ENCODE assay signal across 7 cellular contexts in the genomic region with DNA sequence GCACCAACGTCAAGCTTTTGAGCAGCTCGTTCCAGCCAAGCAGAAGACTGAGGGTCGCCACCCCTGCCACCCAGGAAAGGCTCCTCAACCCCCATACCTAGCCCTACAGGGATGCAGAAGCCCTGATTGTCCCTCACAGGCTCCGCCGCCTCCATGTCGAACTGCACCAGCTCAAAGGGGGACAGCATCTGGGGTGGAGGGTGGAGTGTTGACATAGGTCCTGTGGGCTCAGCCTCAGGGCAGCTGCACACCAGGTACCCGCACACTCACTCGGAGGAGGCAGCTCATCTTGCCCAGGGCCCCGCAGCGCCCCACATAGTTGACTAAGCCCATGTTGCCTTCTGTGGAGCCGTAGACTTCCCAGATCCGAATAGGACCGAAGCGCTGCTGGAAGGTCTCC. TPM values are rescaled to one million over a fixed set of nuclear protein-coding genes. Genes with fewer than 3 reads are reported as not detected.
DNase-seq lines count a peak whose midpoint lies in the region; ATAC-seq and TF ChIP-seq lines count a peak whose summit lies in the region.
"Had no signal": no experiment of that assay in that cellular context is flagged by ENCODE, and none has a peak within 500 bp of the region (broad histone marks: within the 10 kb centered on the region; RNA-seq: fewer than 3 reads in every experiment).

No MANE protein-coding gene starts in this region.

- H3K4me1 ChIP-seq in heart right ventricle, result peaks cover 2 to 29% (median 18%) of the 10 kb centered on the region in 9 donors
- H3K4me1 ChIP-seq in subcutaneous abdominal adipose tissue (ENCODE audit: control insufficient read depth in 5 of 5, insufficient read depth in 5 of 5, low read length in 5 of 5), result peaks cover 4 to 23% (median 21%) of the 10 kb centered on the region in 5 donors

- H3K27ac ChIP-seq in heart right ventricle (peak overlapping the region in 3 of 10 donors; percentile 77 to 92 (median 88)), subcutaneous abdominal adipose tissue (ENCODE audit: low read depth, low read length) (no peak overlapping the region)

- TF ChIP-seq CTCF in heart right ventricle (IDR thresholded peaks at IDR 0.05) (no peak), fibroblast of mammary gland (conservative IDR thresholded peaks at IDR 0.05; ENCODE audit: control insufficient read depth, insufficient read depth, low read depth, low read length) (no peak)

- DNase-seq in heart right ventricle, result no peak
- no peak for DNase-seq in cardiac septum (ENCODE audit: low spot score)
- no peak for DNase-seq in fibroblast of mammary gland (ENCODE audit: low read depth)
- no peak for DNase-seq in putamen (ENCODE audit: low spot score)
- DNase-seq: stimulated activated CD4-positive, alpha-beta T cell treated with anti-CD3 and anti-CD28 coated beads, Interleukin-12 subunit alpha, Interleukin-12 subunit beta, amount 100 ng/mL, for 4 hours had no signal

- 91 to 95% methylated on average over 14 of the region's 14 CpGs for WGBS in heart right ventricle, 2 donors

- H3K27me3 ChIP-seq in heart right ventricle (no peaks in the 10 kb centered on the region), subcutaneous abdominal adipose tissue (ENCODE audit: control insufficient read depth in 5 of 5, insufficient read depth in 4 of 5, low read length in 5 of 5) (no peaks in the 10 kb centered on the region)

- no peaks in the 10 kb centered on the region for H3K36me3 ChIP-seq in heart right ventricle
- no peaks in the 10 kb centered on the region for H3K36me3 ChIP-seq in subcutaneous abdominal adipose tissue (ENCODE audit: control insufficient read depth in 5 of 5, insufficient read depth in 5 of 5, low read length in 5 of 5)

- no peak overlapping the region for H3K9ac ChIP-seq in subcutaneous abdominal adipose tissue (ENCODE audit: low read length in 5 of 5)

- ATAC-seq in heart right ventricle (no peak), GM19035 (IDR thresholded peaks at IDR 0.05; ENCODE audit: unreplicated experiment) (no peak)

- intact Hi-C loops in heart right ventricle (cut with DNase I) (no loop called here), cardiac septum (cut with DNase I) (no loop called here)

- H3K4me3 ChIP-seq in heart right ventricle, result peak overlapping the region in 9 of 10 donors; percentile 50 to 74 (median 62)
- H3K4me3 ChIP-seq in fibroblast of mammary gland (ENCODE audit: control insufficient read depth, low read depth, low read length), result peak overlapping the region; percentile 50
- H3K4me3 ChIP-seq in subcutaneous abdominal adipose tissue (ENCODE audit: low read depth in 1 of 5, low read length in 5 of 5), result peak overlapping the region; percentile 64 to 88 (median 79)

- no peaks in the 10 kb centered on the region for H3K9me3 ChIP-seq in heart right ventricle
- no peaks in the 10 kb centered on the region for H3K9me3 ChIP-seq in subcutaneous abdominal adipose tissue (ENCODE audit: control insufficient read depth in 5 of 5, low read length in 5 of 5)

RNA-seq across cellular contexts. Expression of gene SLC27A5, which starts 11.6 kb away (rescaled TPM):
- total RNA-seq in heart right ventricle (1 to 10 TPM; 2.2 to 4.9 (median 3.9) TPM), cardiac septum (2.0 TPM)
- polyA plus RNA-seq in heart right ventricle, result 1 to 10 TPM; 7.4 to 7.9 TPM

RNA-seq across cellular contexts. Expression of gene ZBTB45, which starts 19.4 kb away (rescaled TPM):
- total RNA-seq in heart right ventricle, result 10 to 100 TPM in 5 of 10 donors, 1 to 10 TPM in 5; 7.7 to 13.3 (median 9.7) TPM
- 1 to 10 TPM; 7.1 to 8.7 TPM for polyA plus RNA-seq in heart right ventricle
- total RNA-seq in cardiac septum, result 13.8 TPM

RNA-seq across cellular contexts. Expression of gene ZNF446, which starts 24.1 kb away (rescaled TPM):
- 1 to 10 TPM; 4.2 to 7.0 (median 5.1) TPM for total RNA-seq in heart right ventricle
- polyA plus RNA-seq in heart right ventricle, result 10 to 100 TPM in 1 of 2 donors, 1 to 10 TPM in 1; 7.1 to 11.1 TPM
- 5.8 TPM for total RNA-seq in cardiac septum

RNA-seq across cellular contexts. Expression of gene ZNF324, which starts 33.4 kb away (rescaled TPM):
- 1 to 10 TPM; 3.8 to 6.1 (median 5.1) TPM for total RNA-seq in heart right ventricle
- 1 to 10 TPM; 2.6 to 4.0 TPM for polyA plus RNA-seq in heart right ventricle
- 5.1 TPM for total RNA-seq in cardiac septum

RNA-seq across cellular contexts. Expression of gene TRIM28, which starts 43.6 kb away (rescaled TPM):
- total RNA-seq in heart right ventricle, result 100 to 1,000 TPM; 121 to 163 (median 150) TPM
- polyA plus RNA-seq in heart right ventricle, result 100 to 1,000 TPM; 105 to 129 TPM
- 140 TPM for total RNA-seq in cardiac septum
